Comparison of ENCODE assay signal across 1 cellular context in genomic region chr7:75869776-75870379, GRCh38.
TF ChIP-seq lines count a peak whose summit lies in the region.

No MANE protein-coding gene starts in this region.

TF ChIP-seq in K562, 482 proteins besides CTCF, POLR2A, EP300 and RAD21 (continued from another document):
- TF ChIP-seq, protein P1, sequence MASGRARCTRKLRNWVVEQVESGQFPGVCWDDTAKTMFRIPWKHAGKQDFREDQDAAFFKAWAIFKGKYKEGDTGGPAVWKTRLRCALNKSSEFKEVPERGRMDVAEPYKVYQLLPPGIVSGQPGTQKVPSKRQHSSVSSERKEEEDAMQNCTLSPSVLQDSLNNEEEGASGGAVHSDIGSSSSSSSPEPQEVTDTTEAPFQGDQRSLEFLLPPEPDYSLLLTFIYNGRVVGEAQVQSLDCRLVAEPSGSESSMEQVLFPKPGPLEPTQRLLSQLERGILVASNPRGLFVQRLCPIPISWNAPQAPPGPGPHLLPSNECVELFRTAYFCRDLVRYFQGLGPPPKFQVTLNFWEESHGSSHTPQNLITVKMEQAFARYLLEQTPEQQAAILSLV (tag; IDR thresholded peaks at IDR 0.05) = no peak
